Comparison of ENCODE assay signal across 10 cellular contexts in the genomic region with DNA sequence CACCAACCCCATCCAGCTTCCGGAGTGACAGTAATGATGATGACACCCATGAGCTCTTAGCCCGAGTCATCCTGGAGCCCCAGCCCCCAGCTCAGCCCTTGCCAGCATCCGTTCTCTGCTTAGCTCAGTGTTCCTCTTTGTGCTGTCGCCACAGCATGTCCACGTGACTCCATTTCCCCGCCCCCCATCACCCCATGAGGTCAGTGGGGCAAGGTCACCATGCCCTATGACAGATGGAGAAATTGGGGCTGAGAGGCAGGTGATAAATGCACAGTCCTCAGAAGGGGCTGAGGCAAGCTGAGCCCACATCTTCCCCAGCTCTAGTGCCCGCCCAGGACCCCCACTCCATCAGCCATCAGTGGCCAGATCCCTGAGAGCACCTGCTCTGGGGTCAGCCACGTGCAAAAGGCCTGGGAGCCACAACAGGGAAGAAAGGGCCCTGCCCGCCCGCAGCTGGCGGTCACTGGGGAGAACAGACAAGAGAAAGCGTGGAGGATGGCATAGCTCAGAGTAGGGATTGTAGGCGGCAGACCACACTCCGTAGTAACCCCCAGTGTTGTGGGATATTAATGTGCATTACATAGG.
DNase-seq lines count a peak whose midpoint lies in the region; ATAC-seq and TF ChIP-seq lines count a peak whose summit lies in the region.
"Had no signal": no experiment of that assay in that cellular context is flagged by ENCODE, and none has a peak within 500 bp of the region (broad histone marks: within the 10 kb centered on the region; RNA-seq: fewer than 3 reads in every experiment).

No MANE protein-coding gene starts in this region.

- TF ChIP-seq CTCF in GM12865 (IDR thresholded peaks at IDR 0.05; ENCODE audit: insufficient read depth, low read depth, low read length, missing control alignments) (no peak), neutrophil (IDR thresholded peaks at IDR 0.05) (no peak)

- H3K4me3 ChIP-seq in GM12865 (ENCODE audit: low read depth, low read length) (no peak overlapping the region), neutrophil (ENCODE audit: low read depth in 1 of 2, low read length in 1 of 2) (peak overlapping the region in 1 of 2 experiments; percentile 32)
- H3K4me3 ChIP-seq: adrenal gland had no signal

- ATAC-seq in HG02973 (IDR thresholded peaks at IDR 0.05; ENCODE audit: unreplicated experiment) (no peak), HG03354 (IDR thresholded peaks at IDR 0.05; ENCODE audit: poor library complexity, severe bottlenecking, unreplicated experiment) (no peak)
- ATAC-seq: Panc1 had no signal

- no peaks in the 10 kb centered on the region for H3K9me3 ChIP-seq in neutrophil
- H3K9me3 ChIP-seq: adrenal gland had no signal

- no peaks in the 10 kb centered on the region for H3K27me3 ChIP-seq in neutrophil
- H3K27me3 ChIP-seq: adrenal gland had no signal

- peak overlapping the region; percentile 55 for H3K27ac ChIP-seq in caudate nucleus (ENCODE audit: low read depth, low read length)
- peak overlapping the region; percentile 96 for H3K27ac ChIP-seq in neutrophil
- H3K27ac ChIP-seq: adrenal gland had no signal

- peaks cover 32 to 38% of the 10 kb centered on the region in 2 experiments for H3K4me1 ChIP-seq in neutrophil (ENCODE audit: control insufficient read depth in 1 of 2, insufficient read depth in 1 of 2, low read depth in 1 of 2, low read length in 1 of 2)
- H3K4me1 ChIP-seq: adrenal gland had no signal

- DNase-seq in GM12865 (ENCODE audit: low read depth) (peak; percentile 60), NOMO-1 (lab: John Stamatoyannopoulos, UW; ENCODE audit: unreplicated experiment in 2 of 2) (peak; percentile 73 to 80), caudate nucleus (lab: John Stamatoyannopoulos, UW) (peak in 25 of 61 donors; percentile 6 to 74 (median 34)), iPS-NIHi11 (ENCODE audit: low spot score) (no peak)
- DNase-seq: glutamatergic neuron had no signal

- H3K36me3 ChIP-seq in neutrophil = no peaks in the 10 kb centered on the region
- H3K36me3 ChIP-seq: adrenal gland had no signal
